In genomic region chr1:248926401-248927182, GRCh38 we compare ENCODE assay signal across 1 cellular context.
TF ChIP-seq lines count a peak whose summit lies in the region.

No MANE protein-coding gene starts in this region.

TF ChIP-seq in K562, 482 proteins besides CTCF, POLR2A, EP300 and RAD21 (continued from another document and continues in another):
- TF ChIP-seq, protein P1, sequence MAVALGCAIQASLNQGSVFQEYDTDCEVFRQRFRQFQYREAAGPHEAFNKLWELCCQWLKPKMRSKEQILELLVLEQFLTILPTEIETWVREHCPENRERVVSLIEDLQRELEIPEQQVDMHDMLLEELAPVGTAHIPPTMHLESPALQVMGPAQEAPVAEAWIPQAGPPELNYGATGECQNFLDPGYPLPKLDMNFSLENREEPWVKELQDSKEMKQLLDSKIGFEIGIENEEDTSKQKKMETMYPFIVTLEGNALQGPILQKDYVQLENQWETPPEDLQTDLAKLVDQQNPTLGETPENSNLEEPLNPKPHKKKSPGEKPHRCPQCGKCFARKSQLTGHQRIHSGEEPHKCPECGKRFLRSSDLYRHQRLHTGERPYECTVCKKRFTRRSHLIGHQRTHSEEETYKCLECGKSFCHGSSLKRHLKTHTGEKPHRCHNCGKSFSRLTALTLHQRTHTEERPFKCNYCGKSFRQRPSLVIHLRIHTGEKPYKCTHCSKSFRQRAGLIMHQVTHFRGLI (CRISPR knock-in tag; IDR thresholded peaks at IDR 0.05), result no peak
- TF ChIP-seq ZNF699 (CRISPR knock-in tag; IDR thresholded peaks at IDR 0.05; ENCODE audit: insufficient replicate concordance), result no peak
- no peak for TF ChIP-seq MBD2 (IDR thresholded peaks at IDR 0.05; ENCODE audit: borderline replicate concordance, low read depth)
- TF ChIP-seq HDAC1 (IDR thresholded peaks at IDR 0.05), result peak in 1 of 2 experiments; percentile 56; a peak in 1 of 4 replicates
- no peak for TF ChIP-seq FOXA3 (CRISPR knock-in tag; conservative IDR thresholded peaks at IDR 0.05 in 1 of 2, IDR thresholded peaks at IDR 0.05 in 1 of 2)
- TF ChIP-seq THRAP3 (IDR thresholded peaks at IDR 0.05; ENCODE audit: borderline replicate concordance), result no peak
- TF ChIP-seq DIDO1 (tag; IDR thresholded peaks at IDR 0.05; ENCODE audit: low read depth), result no peak
- no peak for TF ChIP-seq EZH2 (IDR thresholded peaks at IDR 0.05; ENCODE audit: borderline replicate concordance, low read depth, low read length)
- TF ChIP-seq ETS2 (tag; IDR thresholded peaks at IDR 0.05; ENCODE audit: borderline replicate concordance, poor library complexity, severe bottlenecking), result no peak
- no peak for TF ChIP-seq CHAMP1 (IDR thresholded peaks at IDR 0.05)
- TF ChIP-seq PTRF (tag; IDR thresholded peaks at IDR 0.05), result no peak
- TF ChIP-seq HDGF (IDR thresholded peaks at IDR 0.05), result no peak
- no peak for TF ChIP-seq NCOA6 (IDR thresholded peaks at IDR 0.05)
- TF ChIP-seq NEUROD1 (IDR thresholded peaks at IDR 0.05; ENCODE audit: borderline replicate concordance, low read depth, low read length, partially characterized antibody), result no peak
- TF ChIP-seq, protein P2, sequence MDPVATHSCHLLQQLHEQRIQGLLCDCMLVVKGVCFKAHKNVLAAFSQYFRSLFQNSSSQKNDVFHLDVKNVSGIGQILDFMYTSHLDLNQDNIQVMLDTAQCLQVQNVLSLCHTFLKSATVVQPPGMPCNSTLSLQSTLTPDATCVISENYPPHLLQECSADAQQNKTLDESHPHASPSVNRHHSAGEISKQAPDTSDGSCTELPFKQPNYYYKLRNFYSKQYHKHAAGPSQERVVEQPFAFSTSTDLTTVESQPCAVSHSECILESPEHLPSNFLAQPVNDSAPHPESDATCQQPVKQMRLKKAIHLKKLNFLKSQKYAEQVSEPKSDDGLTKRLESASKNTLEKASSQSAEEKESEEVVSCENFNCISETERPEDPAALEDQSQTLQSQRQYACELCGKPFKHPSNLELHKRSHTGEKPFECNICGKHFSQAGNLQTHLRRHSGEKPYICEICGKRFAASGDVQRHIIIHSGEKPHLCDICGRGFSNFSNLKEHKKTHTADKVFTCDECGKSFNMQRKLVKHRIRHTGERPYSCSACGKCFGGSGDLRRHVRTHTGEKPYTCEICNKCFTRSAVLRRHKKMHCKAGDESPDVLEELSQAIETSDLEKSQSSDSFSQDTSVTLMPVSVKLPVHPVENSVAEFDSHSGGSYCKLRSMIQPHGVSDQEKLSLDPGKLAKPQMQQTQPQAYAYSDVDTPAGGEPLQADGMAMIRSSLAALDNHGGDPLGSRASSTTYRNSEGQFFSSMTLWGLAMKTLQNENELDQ (CRISPR knock-in tag; IDR thresholded peaks at IDR 0.05; ENCODE audit: borderline replicate concordance), result no peak
- no peak for TF ChIP-seq MLX (CRISPR knock-in tag; conservative IDR thresholded peaks at IDR 0.05)
- TF ChIP-seq SMARCC2 (IDR thresholded peaks at IDR 0.05; ENCODE audit: low read depth), result no peak
- no peak for TF ChIP-seq ATF1 (CRISPR knock-in tag; IDR thresholded peaks at IDR 0.05)
- 0 out of 2 replicates have a peak, but pooled peaks have one; percentile 22 for TF ChIP-seq ATF1 (tag; IDR thresholded peaks at IDR 0.05)
- TF ChIP-seq ARID3B (CRISPR knock-in tag; IDR thresholded peaks at IDR 0.05; ENCODE audit: borderline replicate concordance), result no peak
- TF ChIP-seq TRIM28 (IDR thresholded peaks at IDR 0.05), result no peak
- TF ChIP-seq, protein P3, sequence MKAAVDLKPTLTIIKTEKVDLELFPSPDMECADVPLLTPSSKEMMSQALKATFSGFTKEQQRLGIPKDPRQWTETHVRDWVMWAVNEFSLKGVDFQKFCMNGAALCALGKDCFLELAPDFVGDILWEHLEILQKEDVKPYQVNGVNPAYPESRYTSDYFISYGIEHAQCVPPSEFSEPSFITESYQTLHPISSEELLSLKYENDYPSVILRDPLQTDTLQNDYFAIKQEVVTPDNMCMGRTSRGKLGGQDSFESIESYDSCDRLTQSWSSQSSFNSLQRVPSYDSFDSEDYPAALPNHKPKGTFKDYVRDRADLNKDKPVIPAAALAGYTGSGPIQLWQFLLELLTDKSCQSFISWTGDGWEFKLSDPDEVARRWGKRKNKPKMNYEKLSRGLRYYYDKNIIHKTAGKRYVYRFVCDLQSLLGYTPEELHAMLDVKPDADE (conservative IDR thresholded peaks at IDR 0.05; ENCODE audit: control insufficient read depth, low read depth, low read length), result no peak
- TF ChIP-seq, protein P4, sequence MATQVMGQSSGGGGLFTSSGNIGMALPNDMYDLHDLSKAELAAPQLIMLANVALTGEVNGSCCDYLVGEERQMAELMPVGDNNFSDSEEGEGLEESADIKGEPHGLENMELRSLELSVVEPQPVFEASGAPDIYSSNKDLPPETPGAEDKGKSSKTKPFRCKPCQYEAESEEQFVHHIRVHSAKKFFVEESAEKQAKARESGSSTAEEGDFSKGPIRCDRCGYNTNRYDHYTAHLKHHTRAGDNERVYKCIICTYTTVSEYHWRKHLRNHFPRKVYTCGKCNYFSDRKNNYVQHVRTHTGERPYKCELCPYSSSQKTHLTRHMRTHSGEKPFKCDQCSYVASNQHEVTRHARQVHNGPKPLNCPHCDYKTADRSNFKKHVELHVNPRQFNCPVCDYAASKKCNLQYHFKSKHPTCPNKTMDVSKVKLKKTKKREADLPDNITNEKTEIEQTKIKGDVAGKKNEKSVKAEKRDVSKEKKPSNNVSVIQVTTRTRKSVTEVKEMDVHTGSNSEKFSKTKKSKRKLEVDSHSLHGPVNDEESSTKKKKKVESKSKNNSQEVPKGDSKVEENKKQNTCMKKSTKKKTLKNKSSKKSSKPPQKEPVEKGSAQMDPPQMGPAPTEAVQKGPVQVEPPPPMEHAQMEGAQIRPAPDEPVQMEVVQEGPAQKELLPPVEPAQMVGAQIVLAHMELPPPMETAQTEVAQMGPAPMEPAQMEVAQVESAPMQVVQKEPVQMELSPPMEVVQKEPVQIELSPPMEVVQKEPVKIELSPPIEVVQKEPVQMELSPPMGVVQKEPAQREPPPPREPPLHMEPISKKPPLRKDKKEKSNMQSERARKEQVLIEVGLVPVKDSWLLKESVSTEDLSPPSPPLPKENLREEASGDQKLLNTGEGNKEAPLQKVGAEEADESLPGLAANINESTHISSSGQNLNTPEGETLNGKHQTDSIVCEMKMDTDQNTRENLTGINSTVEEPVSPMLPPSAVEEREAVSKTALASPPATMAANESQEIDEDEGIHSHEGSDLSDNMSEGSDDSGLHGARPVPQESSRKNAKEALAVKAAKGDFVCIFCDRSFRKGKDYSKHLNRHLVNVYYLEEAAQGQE (CRISPR knock-in tag; IDR thresholded peaks at IDR 0.05; ENCODE audit: low read depth), result no peak
- no peak for TF ChIP-seq ZNF668 (CRISPR knock-in tag; IDR thresholded peaks at IDR 0.05)
- TF ChIP-seq, protein P5, sequence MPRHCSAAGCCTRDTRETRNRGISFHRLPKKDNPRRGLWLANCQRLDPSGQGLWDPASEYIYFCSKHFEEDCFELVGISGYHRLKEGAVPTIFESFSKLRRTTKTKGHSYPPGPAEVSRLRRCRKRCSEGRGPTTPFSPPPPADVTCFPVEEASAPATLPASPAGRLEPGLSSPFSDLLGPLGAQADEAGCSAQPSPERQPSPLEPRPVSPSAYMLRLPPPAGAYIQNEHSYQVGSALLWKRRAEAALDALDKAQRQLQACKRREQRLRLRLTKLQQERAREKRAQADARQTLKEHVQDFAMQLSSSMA (CRISPR knock-in tag; IDR thresholded peaks at IDR 0.05), result no peak
- TF ChIP-seq ATF7 (IDR thresholded peaks at IDR 0.05), result no peak
- TF ChIP-seq ZNF165 (CRISPR knock-in tag; IDR thresholded peaks at IDR 0.05; ENCODE audit: borderline replicate concordance), result no peak
- no peak for TF ChIP-seq ETV6 (IDR thresholded peaks at IDR 0.05; ENCODE audit: borderline replicate concordance in 1 of 2, low read depth in 2 of 2, low read length in 1 of 2)
- TF ChIP-seq ETV6 (CRISPR knock-in tag; IDR thresholded peaks at IDR 0.05; ENCODE audit: borderline replicate concordance), result no peak
- TF ChIP-seq HCFC1 (IDR thresholded peaks at IDR 0.05; ENCODE audit: low read depth, low read length), result no peak
- TF ChIP-seq NFIX (CRISPR knock-in tag; IDR thresholded peaks at IDR 0.05; ENCODE audit: low read depth), result no peak
- TF ChIP-seq BHLHE40 (IDR thresholded peaks at IDR 0.05; ENCODE audit: low read length), result no peak
- TF ChIP-seq ELK1 (CRISPR knock-in tag; IDR thresholded peaks at IDR 0.05), result no peak
- TF ChIP-seq BCOR (IDR thresholded peaks at IDR 0.05), result no peak
- TF ChIP-seq ZNF551 (CRISPR knock-in tag; IDR thresholded peaks at IDR 0.05), result no peak
- no peak for TF ChIP-seq TCF7L2 (IDR thresholded peaks at IDR 0.05; ENCODE audit: low read depth, low read length)
- TF ChIP-seq ZNF696 (CRISPR knock-in tag; conservative IDR thresholded peaks at IDR 0.05), result no peak
- TF ChIP-seq, protein P6, sequence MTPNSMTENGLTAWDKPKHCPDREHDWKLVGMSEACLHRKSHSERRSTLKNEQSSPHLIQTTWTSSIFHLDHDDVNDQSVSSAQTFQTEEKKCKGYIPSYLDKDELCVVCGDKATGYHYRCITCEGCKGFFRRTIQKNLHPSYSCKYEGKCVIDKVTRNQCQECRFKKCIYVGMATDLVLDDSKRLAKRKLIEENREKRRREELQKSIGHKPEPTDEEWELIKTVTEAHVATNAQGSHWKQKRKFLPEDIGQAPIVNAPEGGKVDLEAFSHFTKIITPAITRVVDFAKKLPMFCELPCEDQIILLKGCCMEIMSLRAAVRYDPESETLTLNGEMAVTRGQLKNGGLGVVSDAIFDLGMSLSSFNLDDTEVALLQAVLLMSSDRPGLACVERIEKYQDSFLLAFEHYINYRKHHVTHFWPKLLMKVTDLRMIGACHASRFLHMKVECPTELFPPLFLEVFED (CRISPR knock-in tag; conservative IDR thresholded peaks at IDR 0.05), result no peak
- no peak for TF ChIP-seq TCF15 (CRISPR knock-in tag; IDR thresholded peaks at IDR 0.05)
- TF ChIP-seq TEAD2 (tag; IDR thresholded peaks at IDR 0.05), result no peak
- TF ChIP-seq ZNF12 (CRISPR knock-in tag; IDR thresholded peaks at IDR 0.05), result no peak
- TF ChIP-seq DDX20 (tag; IDR thresholded peaks at IDR 0.05; ENCODE audit: low read depth), result no peak
- no peak for TF ChIP-seq TAF15 (IDR thresholded peaks at IDR 0.05; ENCODE audit: low read depth, low read length)
- TF ChIP-seq EHMT2 (IDR thresholded peaks at IDR 0.05), result 0 out of 2 replicates have a peak, but pooled peaks have one; percentile 25
- TF ChIP-seq SRSF1 (IDR thresholded peaks at IDR 0.05; ENCODE audit: low read depth, low read length), result no peak
- TF ChIP-seq ZNF121 (CRISPR knock-in tag; conservative IDR thresholded peaks at IDR 0.05), result no peak
- TF ChIP-seq ZBTB7A (IDR thresholded peaks at IDR 0.05; ENCODE audit: borderline replicate concordance, control insufficient read depth, low read depth, low read length), result no peak
- no peak for TF ChIP-seq RBM17 (IDR thresholded peaks at IDR 0.05; ENCODE audit: borderline replicate concordance, low read depth, low read length)
- TF ChIP-seq ZNF384 (IDR thresholded peaks at IDR 0.05; ENCODE audit: low read depth, low read length), result no peak
- TF ChIP-seq MCM7 (IDR thresholded peaks at IDR 0.05), result no peak
- no peak for TF ChIP-seq ZNF57 (CRISPR knock-in tag; IDR thresholded peaks at IDR 0.05)
- TF ChIP-seq ARHGAP35 (IDR thresholded peaks at IDR 0.05; ENCODE audit: partially characterized antibody), result no peak
- TF ChIP-seq NR3C1 (CRISPR knock-in tag; IDR thresholded peaks at IDR 0.05), result no peak
- TF ChIP-seq RFX5 (IDR thresholded peaks at IDR 0.05; ENCODE audit: low read depth, low read length), result no peak
